In genomic region chr11:12674571-12674935, GRCh38 we compare ENCODE assay signal across 1 cellular context.
A peak's percentile ranks its signal among the peaks of the same experiment; 100 is the strongest.
TF ChIP-seq lines count a peak whose summit lies in the region.

No MANE protein-coding gene starts in this region.

TF ChIP-seq in H1, 55 proteins besides CTCF, POLR2A, EP300 and RAD21 (continued from another document):
- no peak for TF ChIP-seq ATF2 (IDR thresholded peaks at IDR 0.05; ENCODE audit: low read length)
- TF ChIP-seq BACH1 (IDR thresholded peaks at IDR 0.05; ENCODE audit: low read length): no peak
- TF ChIP-seq TCF12 (IDR thresholded peaks at IDR 0.05; ENCODE audit: low read depth, low read length): no peak
- no peak for TF ChIP-seq EZH2 (IDR thresholded peaks at IDR 0.05; ENCODE audit: low read depth, low read length, severe bottlenecking)
- no peak for TF ChIP-seq RNF2 (IDR thresholded peaks at IDR 0.05; ENCODE audit: borderline replicate concordance, low read depth, low read length, missing control alignments, poor library complexity, severe bottlenecking)
- TF ChIP-seq YY1 (IDR thresholded peaks at IDR 0.05; ENCODE audit: low read depth, low read length): no peak
- TF ChIP-seq FOSL1 (IDR thresholded peaks at IDR 0.05; ENCODE audit: insufficient read depth, low read depth, low read length): no peak
- TF ChIP-seq CHD1 (IDR thresholded peaks at IDR 0.05; ENCODE audit: low read depth, low read length): no peak
- no peak for TF ChIP-seq NRF1 (IDR thresholded peaks at IDR 0.05; ENCODE audit: low read depth, low read length)
- TF ChIP-seq SIN3A (conservative IDR thresholded peaks at IDR 0.05 in 1 of 2, IDR thresholded peaks at IDR 0.05 in 1 of 2; ENCODE audit: low read depth in 1 of 2, low read length in 2 of 2): 0 out of 4 replicates have a peak, but pooled peaks of 1 of the 2 experiments have one; percentile 14
- no peak for TF ChIP-seq ASH2L (IDR thresholded peaks at IDR 0.05; ENCODE audit: low read length)
- TF ChIP-seq POU5F1 (IDR thresholded peaks at IDR 0.05; ENCODE audit: low read depth, low read length): no peak
- TF ChIP-seq TBP (IDR thresholded peaks at IDR 0.05; ENCODE audit: low read depth, low read length): peak; percentile 8; the same call in 1 of the 2 replicates
- no peak for TF ChIP-seq CBX8 (IDR thresholded peaks at IDR 0.05; ENCODE audit: borderline replicate concordance, low read depth, low read length)
- no peak for TF ChIP-seq JUND (IDR thresholded peaks at IDR 0.05; ENCODE audit: low read length)
- TF ChIP-seq RXRA (IDR thresholded peaks at IDR 0.05; ENCODE audit: insufficient read depth, low read depth, low read length): no peak
- no peak for TF ChIP-seq SIX5 (IDR thresholded peaks at IDR 0.05; ENCODE audit: low read depth, low read length)
- TF ChIP-seq PHF8 (conservative IDR thresholded peaks at IDR 0.05; ENCODE audit: low read depth, low read length): 0 out of 2 replicates have a peak, but pooled peaks have one; percentile 59
- no peak for TF ChIP-seq CTBP2 (IDR thresholded peaks at IDR 0.05; ENCODE audit: borderline replicate concordance, insufficient read depth, insufficient read length, low read length)
- 0 out of 2 replicates have a peak, but pooled peaks have one; percentile 31 for TF ChIP-seq TAF1 (IDR thresholded peaks at IDR 0.05; ENCODE audit: low read depth, low read length)
- TF ChIP-seq CREB1 (IDR thresholded peaks at IDR 0.05): no peak
- TF ChIP-seq MAFK (IDR thresholded peaks at IDR 0.05; ENCODE audit: low read depth, low read length): no peak
- no peak for TF ChIP-seq KDM1A (IDR thresholded peaks at IDR 0.05; ENCODE audit: borderline replicate concordance, low read length)
- TF ChIP-seq CBX5 (IDR thresholded peaks at IDR 0.05; ENCODE audit: low read depth, low read length): no peak
- 0 out of 4 replicates have a peak, but pooled peaks of 1 of the 2 experiments have one; percentile 32 for TF ChIP-seq HDAC2 (IDR thresholded peaks at IDR 0.05; ENCODE audit: borderline replicate concordance in 1 of 2, low read depth in 2 of 2, low read length in 2 of 2)
- TF ChIP-seq TAF7 (optimal IDR thresholded peaks at IDR 0.05; ENCODE audit: borderline replicate concordance, low read depth, low read length): no peak
- TF ChIP-seq KDM4A (IDR thresholded peaks at IDR 0.05; ENCODE audit: low read depth, low read length, severe bottlenecking): peak; percentile 19
- TF ChIP-seq POLR2AphosphoS5 (IDR thresholded peaks at IDR 0.05; ENCODE audit: low read depth, low read length): no peak
